ENCODE assay signal across 10 cellular contexts in the genomic region with DNA sequence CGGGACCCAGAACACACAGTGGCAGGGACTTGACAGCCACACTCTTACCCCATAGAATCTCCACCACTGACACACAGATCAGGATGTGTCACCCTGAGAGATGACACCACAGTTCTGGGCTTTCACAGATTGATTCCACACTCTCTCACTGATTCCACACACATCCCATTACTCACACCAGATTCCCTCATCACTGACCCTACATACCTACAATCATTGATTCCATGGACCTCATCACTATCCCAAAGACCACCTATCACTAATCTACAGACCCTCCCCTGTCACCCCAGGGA. TPM values are rescaled to one million over a fixed set of nuclear protein-coding genes. Genes with fewer than 3 reads are reported as not detected.
A peak's percentile ranks its signal among the peaks of the same experiment; 100 is the strongest.
DNase-seq lines count a peak whose midpoint lies in the region; ATAC-seq and TF ChIP-seq lines count a peak whose summit lies in the region.
"Had no signal": no experiment of that assay in that cellular context is flagged by ENCODE, and none has a peak within 500 bp of the region (broad histone marks: within the 10 kb centered on the region; RNA-seq: fewer than 3 reads in every experiment).

No MANE protein-coding gene starts in this region.

- H3K36me3 ChIP-seq in ACC112 (ENCODE audit: insufficient read depth, low read length) (no peaks in the 10 kb centered on the region), ascending aorta (no peaks in the 10 kb centered on the region), mesendoderm (ENCODE audit: control insufficient read depth, insufficient read depth, low read length) (no peaks in the 10 kb centered on the region)

- H3K27me3 ChIP-seq in ACC112 (ENCODE audit: insufficient read depth, low read length) = no peaks in the 10 kb centered on the region
- H3K27me3 ChIP-seq in ascending aorta = no peaks in the 10 kb centered on the region
- no peaks in the 10 kb centered on the region for H3K27me3 ChIP-seq in mesendoderm (ENCODE audit: insufficient read depth, low read length, poor library complexity)

- H3K4ac ChIP-seq in mesendoderm (ENCODE audit: low read depth, low read length) = no peak overlapping the region

- H3K9ac ChIP-seq in mesendoderm (ENCODE audit: low read length) = no peak overlapping the region

- no peak overlapping the region for H4K5ac ChIP-seq in mesendoderm (ENCODE audit: low read length)

- H2BK120ac ChIP-seq in mesendoderm (ENCODE audit: low read depth, low read length) = no peak overlapping the region

- H3K27me3 Mint-ChIP-seq in natural killer cell (ENCODE audit: low read depth in 2 of 2) = peaks cover 0 to 3% of the 10 kb centered on the region in 2 donors

- no peak overlapping the region for H3K18ac ChIP-seq in mesendoderm (ENCODE audit: low read length)

- H4K8ac ChIP-seq in mesendoderm (ENCODE audit: low read depth, low read length) = no peak overlapping the region

- no peaks in the 10 kb centered on the region for H3K9me3 Mint-ChIP-seq in natural killer cell

- no peaks in the 10 kb centered on the region for H3K36me3 Mint-ChIP-seq in natural killer cell

- peak overlapping the region; percentile 47; the same call in 1 of the 2 replicates for H3K4me3 ChIP-seq in ACC112 (ENCODE audit: low read depth, low read length)
- no peak overlapping the region for H3K4me3 ChIP-seq in ascending aorta
- H3K4me3 ChIP-seq in mesendoderm (ENCODE audit: low read length) = no peak overlapping the region

- no peaks in the 10 kb centered on the region for H3K9me3 ChIP-seq in ascending aorta

- no peak overlapping the region for H2BK5ac ChIP-seq in mesendoderm (ENCODE audit: low read length)

- intact Hi-C loops in ascending aorta (cut with DNase I) = loop anchor here (10.0 kb wide), 7 partner anchors 98 to 1098 kb away; a partner anchor contains a TSS
- intact Hi-C loops in natural killer cell (cut with micrococcal nuclease) = loop anchor here (10.0 kb wide), 3 partner anchors 98 to 1022 kb away; a partner anchor contains a TSS

- no peaks in the 10 kb centered on the region for H3K4me1 ChIP-seq in ACC112 (ENCODE audit: control insufficient read depth, insufficient read depth, low read length, unreplicated experiment)
- H3K4me1 ChIP-seq in ascending aorta = peaks cover under 1 to 2% of the 10 kb centered on the region in 2 donors
- H3K4me1 ChIP-seq in mesendoderm (ENCODE audit: control insufficient read depth, low read depth, low read length) = no peaks in the 10 kb centered on the region
- H3K4me1 ChIP-seq: psoas muscle had no signal

- H3K27ac ChIP-seq in ACC112 (ENCODE audit: low read depth, low read length) (no peak overlapping the region), ascending aorta (peak overlapping the region; percentile 45 to 70), mesendoderm (ENCODE audit: low read depth, low read length) (no peak overlapping the region)
- H3K27ac ChIP-seq: psoas muscle had no signal

- ATAC-seq in natural killer cell (no peak), HG02870 (IDR thresholded peaks at IDR 0.05; ENCODE audit: unreplicated experiment) (no peak), HG03354 (IDR thresholded peaks at IDR 0.05; ENCODE audit: poor library complexity, severe bottlenecking, unreplicated experiment) (no peak)

- H2BK15ac ChIP-seq in mesendoderm (replicated peaks; ENCODE audit: low read depth) = no peak overlapping the region

- no peak overlapping the region for H3K56ac ChIP-seq in mesendoderm (ENCODE audit: low read length)

- peak overlapping the region; percentile 74 for H3K4me3 Mint-ChIP-seq in natural killer cell

- no peak overlapping the region for H2AK5ac ChIP-seq in mesendoderm (ENCODE audit: low read length)

- H3K4me1 Mint-ChIP-seq in natural killer cell = peaks cover 11 to 25% of the 10 kb centered on the region in 2 donors

- H3K27ac Mint-ChIP-seq in natural killer cell = peak overlapping the region; percentile 82 to 94

- no peak overlapping the region for H3K4me2 ChIP-seq in mesendoderm (ENCODE audit: low read length)

- no peak overlapping the region for H2AFZ ChIP-seq in ACC112 (ENCODE audit: low read length, unreplicated experiment)

- H3K79me2 ChIP-seq in ACC112 (ENCODE audit: control insufficient read depth, insufficient read depth, low read length, unreplicated experiment) (peaks cover under 1% of the 10 kb centered on the region), mesendoderm (ENCODE audit: control insufficient read depth, insufficient read depth, low read length) (peaks cover 4% of the 10 kb centered on the region)

- no CpG with 5 or more reads among the region's 1 CpG for WGBS in mesendoderm (ENCODE audit: extremely low coverage, insufficient coverage, low lambda C conversion rate)

- no peaks in the 10 kb centered on the region for H3K79me1 ChIP-seq in mesendoderm (ENCODE audit: low read length)

- DNase-seq in ELR (ENCODE audit: low read depth) (peak; percentile 22), ascending aorta (ENCODE audit: low spot score in 2 of 2) (no peak), natural killer cell (no peak), mesendoderm (no peak)
- DNase-seq in stimulated activated CD4-positive, alpha-beta T cell treated with anti-CD3 and anti-CD28 coated beads, Interleukin-1b, Interleukin-23, amount 100 ng/mL, for 48 hours = no peak
- DNase-seq: DMS 273 treated with DMSO at 0.1 percent for 48 hours had no signal

- TF ChIP-seq CTCF in ascending aorta (IDR thresholded peaks at IDR 0.05) = no peak
- no peak for TF ChIP-seq CTCF in natural killer cell (IDR thresholded peaks at IDR 0.05)

- H3K23ac ChIP-seq in mesendoderm (ENCODE audit: low read length) = no peak overlapping the region

RNA-seq across cellular contexts. Expression of a gene that starts 57.6 kb away (rescaled TPM):
- 0.32 TPM for total RNA-seq in ascending aorta
- total RNA-seq in natural killer cell = 10 to 100 TPM in 2 of 3 donors, 1 to 10 TPM in 1; 9.9 to 14.0 (median 13.6) TPM
- 2.2 TPM for polyA plus RNA-seq in mesendoderm (2013, experiment 1 of 2)
- 2.5 TPM for polyA plus RNA-seq in mesendoderm (2013, experiment 2 of 2)

Comparison
In these comparisons a context has a peak if more than half of its experiments do, and no peak if none do; other contexts are left out.
1. H3K27ac ChIP-seq: peak in ascending aorta (2 of 2); none in ACC112 (single experiment) and mesendoderm (single experiment).